Comparison of ENCODE assay signal across 1 cellular context in genomic region chr6:85642774-85643529, GRCh38.
TF ChIP-seq lines count a peak whose summit lies in the region.

Gene SYNCRIP (minus strand): TSS chr6:85642886. CDS start chr6:85641439, 1,447 bp downstream.

TF ChIP-seq in K562, 482 proteins besides CTCF, POLR2A, EP300 and RAD21 (continued from another document and continues in another):
- TF ChIP-seq ZBTB40 (IDR thresholded peaks at IDR 0.05), result 0 out of 2 replicates have a peak, but pooled peaks have one; percentile 28
- TF ChIP-seq ZBTB40 (CRISPR knock-in tag; IDR thresholded peaks at IDR 0.05), result no peak
- no peak for TF ChIP-seq U2AF2 (optimal IDR thresholded peaks at IDR 0.05; ENCODE audit: low read depth, low read length)
- no peak for TF ChIP-seq SAP30 (IDR thresholded peaks at IDR 0.05; ENCODE audit: borderline replicate concordance, insufficient read depth, low read depth, low read length, poor library complexity, severe bottlenecking)
- no peak for TF ChIP-seq NR0B1 (IDR thresholded peaks at IDR 0.05; ENCODE audit: partially characterized antibody)
- no peak for TF ChIP-seq SP2 (IDR thresholded peaks at IDR 0.05; ENCODE audit: extremely low read depth, low read depth, low read length, poor library complexity, severe bottlenecking)
- no peak for TF ChIP-seq SFPQ (IDR thresholded peaks at IDR 0.05; ENCODE audit: low read depth, low read length)
- TF ChIP-seq ZNF354B (CRISPR knock-in tag; IDR thresholded peaks at IDR 0.05), result no peak
- no peak for TF ChIP-seq HDAC6 (IDR thresholded peaks at IDR 0.05; ENCODE audit: low read depth, low read length)
- no peak for TF ChIP-seq ZBTB17 (CRISPR knock-in tag; IDR thresholded peaks at IDR 0.05)
- TF ChIP-seq RCOR1 (IDR thresholded peaks at IDR 0.05; ENCODE audit: borderline replicate concordance in 1 of 2, low read depth in 2 of 2, low read length in 2 of 2), result peak in 1 of 2 experiments; percentile 38; a peak in 1 of 4 replicates
- peak; percentile 54; the same call in 1 of the 2 replicates for TF ChIP-seq E2F5 (CRISPR knock-in tag; IDR thresholded peaks at IDR 0.05)
- TF ChIP-seq KAT8 (IDR thresholded peaks at IDR 0.05; ENCODE audit: low read depth), result peak; percentile 83
- no peak for TF ChIP-seq ZNF444 (CRISPR knock-in tag; IDR thresholded peaks at IDR 0.05)
- TF ChIP-seq XRCC3 (IDR thresholded peaks at IDR 0.05), result no peak
- no peak for TF ChIP-seq MTF1 (CRISPR knock-in tag; IDR thresholded peaks at IDR 0.05; ENCODE audit: borderline replicate concordance)
- peak; percentile 89 for TF ChIP-seq E2F8 (IDR thresholded peaks at IDR 0.05; ENCODE audit: low read depth, partially characterized antibody)
- no peak for TF ChIP-seq HEY1 (CRISPR knock-in tag; IDR thresholded peaks at IDR 0.05; ENCODE audit: borderline replicate concordance)
- TF ChIP-seq CC2D1A (IDR thresholded peaks at IDR 0.05), result peak; percentile 71; the same call in 1 of the 2 replicates
- peak; percentile 73; the same call in 1 of the 2 replicates for TF ChIP-seq NCOA1 (IDR thresholded peaks at IDR 0.05; ENCODE audit: low read depth)
- TF ChIP-seq CHD2 (IDR thresholded peaks at IDR 0.05; ENCODE audit: low read depth, low read length), result no peak
- no peak for TF ChIP-seq TSHZ1 (CRISPR knock-in tag; IDR thresholded peaks at IDR 0.05)
- TF ChIP-seq ZBTB1 (CRISPR knock-in tag; IDR thresholded peaks at IDR 0.05; ENCODE audit: borderline replicate concordance, low read depth), result peak; percentile 74; the same call in 1 of the 2 replicates
- no peak for TF ChIP-seq FOSL1 (tag; conservative IDR thresholded peaks at IDR 0.05)
- no peak for TF ChIP-seq ZBED1 (IDR thresholded peaks at IDR 0.05)
- TF ChIP-seq ZNF224 (CRISPR knock-in tag; IDR thresholded peaks at IDR 0.05), result no peak
- TF ChIP-seq IRF9 (tag; IDR thresholded peaks at IDR 0.05), result peak; percentile 13; the same call in 1 of the 2 replicates
- no peak for TF ChIP-seq MYNN (IDR thresholded peaks at IDR 0.05)
- TF ChIP-seq MYNN (CRISPR knock-in tag; IDR thresholded peaks at IDR 0.05), result no peak
- TF ChIP-seq SUPT5H (IDR thresholded peaks at IDR 0.05), result peak; percentile 100
- TF ChIP-seq ZNF24 (IDR thresholded peaks at IDR 0.05), result no peak; the same call in 1 of the 2 replicates
- TF ChIP-seq ZNF384 (IDR thresholded peaks at IDR 0.05; ENCODE audit: low read depth, low read length), result no peak
- TF ChIP-seq PHTF2 (CRISPR knock-in tag; IDR thresholded peaks at IDR 0.05), result no peak
- no peak for TF ChIP-seq ZNF79 (CRISPR knock-in tag; IDR thresholded peaks at IDR 0.05; ENCODE audit: low read depth)
- peak; percentile 51; the same call in 1 of the 2 replicates for TF ChIP-seq KAT7 (CRISPR knock-in tag; IDR thresholded peaks at IDR 0.05; ENCODE audit: borderline replicate concordance)
- TF ChIP-seq ELK3 (CRISPR knock-in tag; IDR thresholded peaks at IDR 0.05), result no peak
- no peak; the same call in 1 of the 2 replicates for TF ChIP-seq SRSF3 (IDR thresholded peaks at IDR 0.05; ENCODE audit: insufficient read depth, low read length)
- no peak for TF ChIP-seq ZBTB8A (IDR thresholded peaks at IDR 0.05; ENCODE audit: partially characterized antibody)
